ENCODE assay signal across 17 cellular contexts in the genomic region with DNA sequence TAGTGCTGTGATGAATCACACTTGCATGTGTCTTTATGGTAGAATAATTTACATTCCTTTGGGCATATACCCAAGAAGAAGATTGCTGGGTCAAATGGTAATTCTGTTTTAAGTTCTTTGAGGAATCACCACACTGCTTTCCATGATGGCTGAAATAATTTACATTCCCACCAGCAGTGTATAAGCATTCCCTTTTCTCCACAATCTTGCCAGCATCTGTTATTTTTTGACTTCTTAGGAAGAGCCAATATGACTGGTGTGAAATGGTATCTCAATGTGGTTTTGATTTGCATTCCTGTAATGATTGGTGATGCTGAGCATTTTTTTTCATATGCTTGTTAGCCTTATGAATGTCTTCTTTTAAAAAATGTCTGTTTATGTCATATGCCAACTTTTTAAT.
"Had no signal": no experiment of that assay in that cellular context is flagged by ENCODE, and none has a peak within 500 bp of the region (broad histone marks: within the 10 kb centered on the region; RNA-seq: fewer than 3 reads in every experiment).

No MANE protein-coding gene starts in this region.

- H3K27me3 Mint-ChIP-seq: activated CD4-positive, alpha-beta T cell treated with anti-CD3 and anti-CD28 coated beads, Interleukin-2, amount 10 ng/mL, durations not matched to agents 7 days and 5 days had no signal

- H3K27ac Mint-ChIP-seq: activated CD4-positive, alpha-beta T cell treated with anti-CD3 and anti-CD28 coated beads, Interleukin-2, amount 10 ng/mL, durations not matched to agents 7 days and 5 days; activated naive CD4-positive, alpha-beta T cell treated with anti-CD3 and anti-CD28 coated beads, Interleukin-2, amount 50 U/mL, for 72 hours; activated T-cell treated with anti-CD3 and anti-CD28 coated beads, Interleukin-2, amount 50 U/mL, for 72 hours; endodermal cell; natural killer cell had no signal

- H3K9me3 Mint-ChIP-seq: activated CD4-positive, alpha-beta T cell treated with anti-CD3 and anti-CD28 coated beads, Interleukin-2, amount 10 ng/mL, durations not matched to agents 7 days and 5 days; endodermal cell had no signal

- H3K4me1 Mint-ChIP-seq: activated CD4-positive, alpha-beta T cell treated with anti-CD3 and anti-CD28 coated beads, Interleukin-2, amount 10 ng/mL, durations not matched to agents 7 days and 5 days; endodermal cell; natural killer cell had no signal

- H3K4me3 Mint-ChIP-seq: activated CD4-positive, alpha-beta T cell treated with anti-CD3 and anti-CD28 coated beads, Interleukin-2, amount 10 ng/mL, durations not matched to agents 7 days and 5 days; activated T-cell treated with anti-CD3 and anti-CD28 coated beads, Interleukin-2, amount 50 U/mL, for 72 hours; endodermal cell; natural killer cell had no signal

- H3K36me3 Mint-ChIP-seq: activated naive CD4-positive, alpha-beta T cell treated with anti-CD3 and anti-CD28 coated beads, Interleukin-2, amount 50 U/mL, for 72 hours had no signal

- H3K9me3 ChIP-seq: prostate gland, transverse colon had no signal

- ATAC-seq: activated naive CD4-positive, alpha-beta T cell treated with anti-CD3 and anti-CD28 coated beads, Interleukin-2, amount 50 U/mL, for 72 hours; activated T-cell treated with anti-CD3 and anti-CD28 coated beads, Interleukin-2, amount 50 U/mL, for 72 hours; mucosa of descending colon; natural killer cell; right cardiac atrium; stimulated activated naive CD8-positive, alpha-beta T cell treated with anti-CD3 and anti-CD28 coated beads, Interleukin-15, Interleukin-2, amounts not matched to agents 100 U/mL and 50 U/mL, for 24 hours had no signal

- H3K27ac ChIP-seq: dorsolateral prefrontal cortex, left ventricle myocardium inferior, prostate gland, transverse colon had no signal

- DNase-seq: activated CD4-positive, alpha-beta T cell treated with anti-CD3 and anti-CD28 coated beads, Interleukin-2, amount 10 ng/mL, durations not matched to agents 7 days and 5 days; activated CD8-positive, alpha-beta memory T cell treated with anti-CD3 and anti-CD28 coated beads, Interleukin-2, amount 50 U/mL, for 48 hours; activated gamma-delta T cell; activated T-cell treated with anti-CD3 and anti-CD28 coated beads, Interleukin-2, amount 50 U/mL, for 72 hours; dorsolateral prefrontal cortex; endodermal cell; islet precursor cell; left ventricle myocardium inferior; mucosa of descending colon; natural killer cell; nucleus accumbens; right cardiac atrium; stimulated activated naive CD8-positive, alpha-beta T cell treated with anti-CD3 and anti-CD28 coated beads, Interleukin-15, Interleukin-2, amounts not matched to agents 100 U/mL and 50 U/mL, for 24 hours; T-helper 9 cell; transverse colon had no signal

- H3K27me3 ChIP-seq: dorsolateral prefrontal cortex, transverse colon had no signal
